ENCODE assay signal across 8 cellular contexts in genomic region chr2:10811552-10811951, GRCh38. TPM values are rescaled to one million over a fixed set of nuclear protein-coding genes. Genes with fewer than 3 reads are reported as not detected.
DNase-seq lines count a peak whose midpoint lies in the region; ATAC-seq, FAIRE-seq and TF ChIP-seq lines count a peak whose summit lies in the region.

No MANE protein-coding gene starts in this region.

- TF ChIP-seq EP300 in upper lobe of left lung (IDR thresholded peaks at IDR 0.05), result no peak

- ATAC-seq in lower lobe of right lung (no peak), upper lobe of left lung (ENCODE audit: low FRiP score in 2 of 2) (no peak), HG02884 (IDR thresholded peaks at IDR 0.05; ENCODE audit: unreplicated experiment) (no peak), HG02840 (IDR thresholded peaks at IDR 0.05; ENCODE audit: low FRiP score, unreplicated experiment) (no peak)

- 3 to 4% methylated on average over 14 to 15 of the region's 15 CpGs for WGBS in upper lobe of left lung, 2 donors

- TF ChIP-seq POLR2A in upper lobe of left lung (IDR thresholded peaks at IDR 0.05), result no peak

- DNase-seq in cardiac muscle cell (ENCODE audit: low read depth in 1 of 2, low spot score in 1 of 2) (peak in 1 of 2 donors; percentile 13), cardiac septum (ENCODE audit: low spot score) (no peak), astrocyte of the cerebellum (ENCODE audit: low read depth) (no peak), lower lobe of right lung (no peak), upper lobe of left lung (no peak), frontal cortex (ENCODE audit: low spot score in 2 of 2) (no peak)

- intact Hi-C loops in cardiac septum (cut with DNase I), result loop anchor here (5.0 kb wide), 1 partner anchor 119 kb away; no protein-coding TSS in a partner anchor
- intact Hi-C loops in lower lobe of right lung (cut with DNase I), result no loop called here

- TF ChIP-seq CTCF in cardiac muscle cell (IDR thresholded peaks at IDR 0.05; ENCODE audit: low read depth, low read length) (no peak), astrocyte of the cerebellum (IDR thresholded peaks at IDR 0.05; ENCODE audit: low read depth, low read length, missing control alignments) (no peak), lower lobe of right lung (IDR thresholded peaks at IDR 0.05) (no peak), upper lobe of left lung (IDR thresholded peaks at IDR 0.05) (no peak)

- H3K27me3 ChIP-seq in cardiac muscle cell (no peaks in the 10 kb centered on the region), lower lobe of right lung (ENCODE audit: low read depth) (no peaks in the 10 kb centered on the region), upper lobe of left lung (no peaks in the 10 kb centered on the region)

- H3K9me3 ChIP-seq in cardiac muscle cell (ENCODE audit: low read depth) (no peaks in the 10 kb centered on the region), lower lobe of right lung (no peaks in the 10 kb centered on the region), upper lobe of left lung (no peaks in the 10 kb centered on the region)

- in situ Hi-C loops in astrocyte of the cerebellum (cut with HindIII; ENCODE audit: low sequenced_read_pairs), result no loop called here

- H3K27ac ChIP-seq in cardiac muscle cell, result peak overlapping the region; percentile 99
- peak overlapping the region; percentile 89 for H3K27ac ChIP-seq in lower lobe of right lung
- H3K27ac ChIP-seq in upper lobe of left lung, result peak overlapping the region; percentile 88 to 93 (median 90)

- H3K4me1 ChIP-seq in cardiac muscle cell (ENCODE audit: low read depth), result peaks cover 14% of the 10 kb centered on the region
- peaks cover 43% of the 10 kb centered on the region for H3K4me1 ChIP-seq in lower lobe of right lung
- H3K4me1 ChIP-seq in upper lobe of left lung, result peaks cover 27 to 42% (median 37%) of the 10 kb centered on the region in 4 donors

- no peaks in the 10 kb centered on the region for H3K36me3 ChIP-seq in cardiac muscle cell
- H3K36me3 ChIP-seq in lower lobe of right lung, result no peaks in the 10 kb centered on the region
- H3K36me3 ChIP-seq in upper lobe of left lung, result no peaks in the 10 kb centered on the region

- no peak for FAIRE-seq in frontal cortex (lab: Jason Lieb, UNC)

- peak overlapping the region; percentile 98 for H3K4me3 ChIP-seq in cardiac muscle cell
- H3K4me3 ChIP-seq in astrocyte of the cerebellum (ENCODE audit: low read depth, low read length), result peak overlapping the region; percentile 69
- H3K4me3 ChIP-seq in lower lobe of right lung, result peak overlapping the region; percentile 79
- H3K4me3 ChIP-seq in upper lobe of left lung, result peak overlapping the region; percentile 93 to 96 (median 94)

RNA-seq across cellular contexts. Expression of gene PDIA6, which starts 1.0 kb away (rescaled TPM):
- total RNA-seq in cardiac muscle cell, result 214 and 307 TPM in 2 replicates
- 385 and 548 TPM in 2 replicates for polyA plus RNA-seq in cardiac muscle cell
- 130 TPM for total RNA-seq in cardiac septum
- 167 TPM for total RNA-seq in lower lobe of right lung
- total RNA-seq in upper lobe of left lung, result 100 to 1,000 TPM in 4 of 6 donors, 10 to 100 TPM in 2; 32.5 to 209 (median 122) TPM
- 124 TPM for total RNA-seq in frontal cortex
